Comparison of ENCODE assay signal across 8 cellular contexts in genomic region chrX:16870861-16871584, GRCh38. TPM values are rescaled to one million over a fixed set of nuclear protein-coding genes. Genes with fewer than 3 reads are reported as not detected.
DNase-seq lines count a peak whose midpoint lies in the region; ATAC-seq, FAIRE-seq and TF ChIP-seq lines count a peak whose summit lies in the region.

No MANE protein-coding gene starts in this region.

- H3K9me3 ChIP-seq in DOHH2 (ENCODE audit: control insufficient read depth, insufficient read depth, low read length) (no peaks in the 10 kb centered on the region), H9 (ENCODE audit: control insufficient read depth, low read depth, low read length) (no peaks in the 10 kb centered on the region), iPS-15b (ENCODE audit: control insufficient read depth, insufficient read depth, low read length) (no peaks in the 10 kb centered on the region), gastrocnemius medialis (no peaks in the 10 kb centered on the region)

- peak overlapping the region; percentile 90 for H3K18ac ChIP-seq in H9 (ENCODE audit: insufficient read length, low read depth, low read length)

- no peak overlapping the region for H2BK20ac ChIP-seq in H9 (ENCODE audit: low read depth, low read length, poor library complexity, severe bottlenecking)

- peak overlapping the region; percentile 78 for H3K56ac ChIP-seq in H9 (ENCODE audit: insufficient read length, low read depth, low read length)

- H2AFZ ChIP-seq in H9 (ENCODE audit: low read length): peak overlapping the region; percentile 74

- H3K79me2 ChIP-seq in DOHH2 (ENCODE audit: control insufficient read depth, low read length) (peaks cover 40% of the 10 kb centered on the region), H9 (ENCODE audit: insufficient read depth, low read length) (peaks cover 24% of the 10 kb centered on the region)

- peak overlapping the region; percentile 34 for H4K5ac ChIP-seq in H9 (ENCODE audit: insufficient read length, low read depth, low read length)

- H3K4me1 ChIP-seq in DOHH2 (ENCODE audit: control insufficient read depth, low read length) (peaks cover 74% of the 10 kb centered on the region), H9 (ENCODE audit: insufficient read depth, low read length) (peaks cover 2% of the 10 kb centered on the region; the same call in 1 of the 2 replicates), iPS-15b (ENCODE audit: control insufficient read depth, insufficient read depth, low read length) (peaks cover 9% of the 10 kb centered on the region), gastrocnemius medialis (peaks cover 11 to 17% of the 10 kb centered on the region in 2 donors)

- no peak overlapping the region for H2BK15ac ChIP-seq in H9 (ENCODE audit: low read depth, low read length)

- in situ Hi-C loops in gastrocnemius medialis (cut with MboI; ENCODE audit: low sequenced_read_pairs in 4 of 4): no loop called here

- H3K23ac ChIP-seq in H9 (ENCODE audit: insufficient read length, low read depth, low read length): no peak overlapping the region

- peak overlapping the region; percentile 83 to 92 for H3K4me3 Mint-ChIP-seq in H9

- H3K27me3 ChIP-seq in DOHH2 (ENCODE audit: control insufficient read depth, low read length): no peaks in the 10 kb centered on the region
- no peaks in the 10 kb centered on the region for H3K27me3 ChIP-seq in H9 (ENCODE audit: insufficient read depth, low read length)
- peaks cover 6% of the 10 kb centered on the region for H3K27me3 ChIP-seq in iPS-15b (ENCODE audit: control insufficient read depth, insufficient read depth, low read length)
- H3K27me3 ChIP-seq in gastrocnemius medialis: peaks cover 0 to 9% (median 8%) of the 10 kb centered on the region in 3 donors

- H2BK120ac ChIP-seq in H9 (ENCODE audit: low read depth, low read length, poor library complexity, severe bottlenecking): no peak overlapping the region

- H3K9me3 Mint-ChIP-seq in H9: no peaks in the 10 kb centered on the region; a peak in 1 of 5 replicates

- peaks cover 12% of the 10 kb centered on the region for H3F3A ChIP-seq in DOHH2 (ENCODE audit: control insufficient read depth, insufficient read depth)

- peaks cover 29% of the 10 kb centered on the region for H3K36me3 ChIP-seq in DOHH2 (ENCODE audit: control insufficient read depth, low read length)
- peaks cover 3% of the 10 kb centered on the region for H3K36me3 ChIP-seq in iPS-15b (ENCODE audit: control insufficient read depth, insufficient read depth, low read length)
- H3K36me3 ChIP-seq in gastrocnemius medialis: no peaks in the 10 kb centered on the region

- H3K79me1 ChIP-seq in H9 (ENCODE audit: insufficient read depth, low read depth, low read length, poor library complexity, severe bottlenecking): peaks cover 4% of the 10 kb centered on the region

- H2AK5ac ChIP-seq in H9 (ENCODE audit: insufficient read length, low read length): no peak overlapping the region

- H4K20me1 ChIP-seq in DOHH2 (ENCODE audit: control insufficient read depth, insufficient read depth, low read depth, low read length) (peaks cover 15% of the 10 kb centered on the region), H9 (ENCODE audit: control insufficient read depth, insufficient read depth, insufficient read length) (no peaks in the 10 kb centered on the region)

- ATAC-seq in gastrocnemius medialis: peak; percentile 29 to 32

- H3K23me2 ChIP-seq in H9 (ENCODE audit: insufficient read length, low read depth, low read length, poor library complexity, severe bottlenecking): peaks cover 14% of the 10 kb centered on the region

- H2BK5ac ChIP-seq in H9 (ENCODE audit: insufficient read length, low read length): peak overlapping the region; percentile 4

- WGBS in H9 (ENCODE audit: extremely low coverage, insufficient read length, low lambda C conversion rate): no CpG with 5 or more reads among the region's 35 CpGs

- intact Hi-C loops in gastrocnemius medialis (cut with DNase I; ENCODE audit: low total_unique reads): loop anchor here (1.0 kb wide), 3 partner anchors 33 to 152 kb away; partner anchors contain the start of genes SYAP1 and TXLNG

- peak overlapping the region; percentile 91 for H3K9ac ChIP-seq in H9 (ENCODE audit: extremely low read depth, insufficient read length, low read length)
- peak overlapping the region; percentile 87 for H3K9ac ChIP-seq in iPS-15b (ENCODE audit: low read depth, low read length)

- TF ChIP-seq POLR2A in gastrocnemius medialis (IDR thresholded peaks at IDR 0.05): no peak

- H3K27ac ChIP-seq in DOHH2 (ENCODE audit: low read depth, low read length) (peak overlapping the region; percentile 92), H9 (ENCODE audit: insufficient read length, low read depth, low read length) (peak overlapping the region; percentile 85), angular gyrus (ENCODE audit: low read depth, low read length) (peak overlapping the region; percentile 94), gastrocnemius medialis (peak overlapping the region; percentile 80 to 91 (median 86))

- H3K27ac Mint-ChIP-seq in H9: peak overlapping the region; percentile 99 to 100 (median 99)

- H3K27me3 Mint-ChIP-seq in H9 (ENCODE audit: low read depth): peaks cover 12% of the 10 kb centered on the region

- H3K9me2 ChIP-seq in DOHH2 (replicated peaks; ENCODE audit: control insufficient read depth, low read length): no peaks in the 10 kb centered on the region

- peaks cover 38 to 50% of the 10 kb centered on the region in 2 experiments for H3K4me1 Mint-ChIP-seq in H9

- no peak overlapping the region for H2BK12ac ChIP-seq in H9 (ENCODE audit: insufficient read length, low read depth, low read length)

- peak overlapping the region; percentile 53 for H4K8ac ChIP-seq in H9 (replicated peaks; ENCODE audit: insufficient read length, low read depth, low read length)

- H3K4me3 ChIP-seq in DOHH2 (ENCODE audit: low read length) (peak overlapping the region; percentile 77), iPS-15b (ENCODE audit: low read depth, low read length) (peak overlapping the region; percentile 77), gastrocnemius medialis (peak overlapping the region; percentile 64 to 71 (median 68))

- no peak for FAIRE-seq in RCC 7860 (lab: Jason Lieb, UNC)

- H3K36me3 Mint-ChIP-seq in H9 (ENCODE audit: insufficient read depth in 1 of 3, low read depth in 3 of 3): peaks cover 25 to 29% (median 27%) of the 10 kb centered on the region in 3 experiments

- H3K4ac ChIP-seq in H9 (ENCODE audit: low read depth, low read length): no peak overlapping the region

- H3T11ph ChIP-seq in H9 (ENCODE audit: low read length): no peak overlapping the region

- DNase-seq in H9: peak; percentile 73
- DNase-seq in NCI-H446 treated with DMSO at 0.1 percent for 48 hours (lab: John Stamatoyannopoulos, UW): peak; percentile 2
- DNase-seq in gastrocnemius medialis: peak; percentile 20 to 50
- no peak for DNase-seq in NCI-H1436 treated with DMSO at 0.1 percent for 48 hours (lab: John Stamatoyannopoulos, UW)
- no peak for DNase-seq in RCC 7860 (ENCODE audit: low spot score)

- H3K4me2 ChIP-seq in DOHH2 (ENCODE audit: low read length) (peak overlapping the region; percentile 86), H9 (ENCODE audit: insufficient read depth, insufficient read length, low read length) (peak overlapping the region; percentile 84)

- H3K14ac ChIP-seq in H9 (ENCODE audit: insufficient read depth, low read length): peak overlapping the region; percentile 91

- no peak overlapping the region for H4K91ac ChIP-seq in H9 (ENCODE audit: insufficient read length, low read depth, low read length)

- TF ChIP-seq CTCF in DOHH2 (IDR thresholded peaks at IDR 0.05; ENCODE audit: low read depth, low read length, poor library complexity, severe bottlenecking) (no peak), H9 (conservative IDR thresholded peaks at IDR 0.05) (no peak), gastrocnemius medialis (IDR thresholded peaks at IDR 0.05 in 4 of 5, conservative IDR thresholded peaks at IDR 0.05 in 1 of 5) (no peak)

RNA-seq across cellular contexts. Expression of gene RBBP7, which starts 0.9 kb away (rescaled TPM):
- total RNA-seq in H9 (2021): 239 and 249 TPM in 2 replicates
- 100 to 1,000 TPM in 3 of 4 donors, 10 to 100 TPM in 1; 95.0 to 325 (median 151) TPM for total RNA-seq in gastrocnemius medialis

Comparison
In these comparisons a context has a peak if more than half of its experiments do, and no peak if none do; other contexts are left out.
1. DNase-seq: peak in H9 (single experiment), NCI-H446 treated with DMSO at 0.1 percent for 48 hours (single experiment) and gastrocnemius medialis (2 of 2); none in NCI-H1436 treated with DMSO at 0.1 percent for 48 hours (single experiment) and RCC 7860 (single experiment).
2. Peak in every context shown above with its lines, with median percentiles within 50 percentile points of each other: H3K27ac ChIP-seq and H3K4me3 ChIP-seq.